8 cellular contexts compared by ENCODE assay signal in genomic region chr14:73785834-73786631, GRCh38.
DNase-seq lines count a peak whose midpoint lies in the region; ATAC-seq and TF ChIP-seq lines count a peak whose summit lies in the region.

No MANE protein-coding gene starts in this region.

- TF ChIP-seq POLR2A in NB4 (IDR thresholded peaks at IDR 0.05; ENCODE audit: extremely low read depth, insufficient read length) = peak; percentile 55

- DNase-seq in A673 (ENCODE audit: low spot score) (peak; percentile 78), NB4 (ENCODE audit: low read depth) (peak; percentile 95), coronary artery (ENCODE audit: low spot score) (peak; percentile 92), left lobe of liver (ENCODE audit: low spot score) (peak; percentile 89), GM19240 (ENCODE audit: insufficient read length, low spot score) (no peak)
- peak; percentile 32 for DNase-seq in activated CD4-positive, alpha-beta T cell treated with anti-CD3 and anti-CD28 coated beads for 1 hour
- DNase-seq in stimulated activated CD4-positive, alpha-beta T cell treated with anti-CD3 and anti-CD28 coated beads, Interleukin-1b, Interleukin-23, amount 100 ng/mL, for 48 hours = peak; percentile 74

- peak; percentile 41 for ATAC-seq in GM19035 (IDR thresholded peaks at IDR 0.05; ENCODE audit: unreplicated experiment)
- peak; percentile 67 for ATAC-seq in left lobe of liver

- CTCF ChIA-PET in A673 (lab: Charles Lee) = interaction anchor here (0.5 kb wide), 1 partner anchor 50 kb away, joined by 3 read pairs; no protein-coding TSS in a partner anchor

- POLR2A ChIA-PET in A673 (lab: Charles Lee; ENCODE audit: low non-redundant PET) = interaction anchor here (0.6 to 1.0 kb wide), 3 partner anchors 10 to 156 kb away, joined by 3 to 13 read pairs (median 4); no protein-coding TSS in a partner anchor

- H3K27ac ChIP-seq in A673 (ENCODE audit: low read depth, low read length, poor library complexity, severe bottlenecking) (peak overlapping the region; percentile 86), coronary artery (peak overlapping the region; percentile 91 to 100)

- H3K36me3 ChIP-seq in A673 (ENCODE audit: insufficient read depth, low read length, poor library complexity, severe bottlenecking) = no peaks in the 10 kb centered on the region

- peak overlapping the region; percentile 72 for H3K4me3 ChIP-seq in A673 (ENCODE audit: low read depth, low read length, poor library complexity, severe bottlenecking)
- peak overlapping the region; percentile 83 for H3K4me3 ChIP-seq in NB4 (ENCODE audit: low read depth, low read length)
- H3K4me3 ChIP-seq in coronary artery = peak overlapping the region; percentile 96

- H3K27me3 ChIP-seq in A673 (replicated peaks; ENCODE audit: insufficient read depth, low read depth, low read length, poor library complexity) = no peaks in the 10 kb centered on the region

- no peaks in the 10 kb centered on the region for H3K9me3 ChIP-seq in A673 (ENCODE audit: low read depth, low read length, poor library complexity, severe bottlenecking)

- peaks cover 36% of the 10 kb centered on the region for H3K4me1 ChIP-seq in A673 (ENCODE audit: insufficient read depth, low read length, poor library complexity, severe bottlenecking)

- no TSS peak for BruUV-seq in A673 (replicated peaks; lab: Mats Ljungman, UMichigan)

- intact Hi-C loops in A673 (cut with micrococcal nuclease; ENCODE audit: unreplicated experiment) = no loop called here

- TF ChIP-seq CTCF in A673 (conservative IDR thresholded peaks at IDR 0.05; ENCODE audit: low read depth, low read length) (no peak), NB4 (IDR thresholded peaks at IDR 0.05; ENCODE audit: low read depth, low read length) (no peak), coronary artery (IDR thresholded peaks at IDR 0.05) (no peak)
